Comparison of ENCODE assay signal across 8 cellular contexts in the genomic region with DNA sequence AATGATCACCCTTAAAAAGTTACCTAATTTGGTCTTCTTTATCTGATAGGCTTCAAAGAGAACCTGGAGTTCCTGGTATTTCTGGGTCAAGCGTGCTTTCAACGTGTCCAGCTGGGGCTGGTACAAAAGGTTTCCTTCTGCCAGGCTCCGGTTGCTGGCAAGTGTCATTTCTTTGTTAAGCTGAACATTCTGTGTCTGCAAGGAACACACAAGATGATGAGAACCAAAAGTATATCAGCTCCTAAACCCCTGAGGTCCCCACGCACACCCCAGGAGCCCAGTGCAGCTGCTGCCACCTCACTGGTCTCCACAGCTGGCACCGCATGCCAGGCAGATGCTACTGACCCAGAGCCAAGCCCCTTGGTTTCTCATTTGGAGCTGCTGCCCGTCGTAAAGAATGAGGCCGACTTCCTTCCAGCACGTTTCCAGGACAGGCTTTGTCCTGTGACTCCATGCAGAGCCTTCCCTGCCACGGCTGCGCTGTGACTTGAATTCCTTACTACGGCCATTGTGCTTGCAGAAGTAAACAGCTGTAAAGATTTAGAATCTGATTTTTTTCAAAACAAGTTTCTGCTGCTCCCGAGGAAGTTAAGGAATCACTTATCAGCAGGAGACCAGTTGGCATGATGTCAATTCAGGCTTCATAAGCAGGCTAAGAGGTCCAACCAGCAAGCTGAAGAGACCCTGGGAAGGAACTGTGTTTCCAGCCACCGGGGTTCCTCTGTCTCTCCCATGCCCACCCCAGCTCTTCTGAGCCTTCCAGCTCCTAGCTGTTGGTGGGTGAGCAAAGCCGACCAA. TPM values are rescaled to one million over a fixed set of nuclear protein-coding genes. Genes with fewer than 3 reads are reported as not detected.
DNase-seq lines count a peak whose midpoint lies in the region; ATAC-seq, FAIRE-seq and TF ChIP-seq lines count a peak whose summit lies in the region.

No MANE protein-coding gene starts in this region.

- WGBS in body of pancreas, 2 donors: 18 to 23% methylated on average over 7 to 15 of the region's 15 CpGs
- 29 to 70% methylated on average over 2 to 15 of the region's 15 CpGs for WGBS in transverse colon (ENCODE audit: low coverage in 1 of 2), 2 donors

- H3K9me3 ChIP-seq in body of pancreas (no peaks in the 10 kb centered on the region), transverse colon (no peaks in the 10 kb centered on the region)

- TF ChIP-seq EP300 in transverse colon (IDR thresholded peaks at IDR 0.05; ENCODE audit: low read depth): no peak

- H3K4me3 ChIP-seq in body of pancreas (no peak overlapping the region), transverse colon (peak overlapping the region in 3 of 4 donors; percentile 2 to 33 (median 2))

- peak; percentile 18 for DNase-seq in activated T-cell treated with anti-CD3 and anti-CD28 coated beads, Interleukin-2, amount 50 U/mL, for 1 hour
- DNase-seq in activated T-cell treated with anti-CD3 and anti-CD28 coated beads for 4 hours: no peak
- DNase-seq in body of pancreas: peak; percentile 51 to 80 (median 66)
- peak; percentile 35 to 79 for DNase-seq in lung microvascular endothelial cell (ENCODE audit: low read depth in 2 of 2)
- peak; percentile 53 for DNase-seq in transverse colon
- no peak for DNase-seq in H54 (ENCODE audit: insufficient read length, low spot score)

- no peaks in the 10 kb centered on the region for H3K27me3 ChIP-seq in body of pancreas
- no peaks in the 10 kb centered on the region for H3K27me3 ChIP-seq in transverse colon

- H3K27ac ChIP-seq in body of pancreas (peak overlapping the region; percentile 46 to 89 (median 77)), transverse colon (peak overlapping the region; percentile 81 to 89 (median 87))

- TF ChIP-seq CTCF in body of pancreas (IDR thresholded peaks at IDR 0.05) (no peak), transverse colon (IDR thresholded peaks at IDR 0.05) (no peak)

- TF ChIP-seq POLR2A in body of pancreas (IDR thresholded peaks at IDR 0.05) (peak in 2 of 3 donors; percentile 26 to 32), transverse colon (IDR thresholded peaks at IDR 0.05) (no peak), H54 (IDR thresholded peaks at IDR 0.05; ENCODE audit: low read depth, low read length) (no peak)

- intact Hi-C loops in body of pancreas (cut with DNase I) (no loop called here), transverse colon (cut with DNase I; ENCODE audit: low total_unique reads) (no loop called here)

- H3K36me3 ChIP-seq in body of pancreas (replicated peaks in 1 of 2; ENCODE audit: insufficient read depth in 1 of 2, low read depth in 2 of 2): no peaks in the 10 kb centered on the region
- H3K36me3 ChIP-seq in transverse colon: peaks cover 0 to 6% (median 0%) of the 10 kb centered on the region in 4 donors

- H3K4me1 ChIP-seq in body of pancreas: peaks cover 96% of the 10 kb centered on the region
- peaks cover 52 to 88% (median 80%) of the 10 kb centered on the region in 4 donors for H3K4me1 ChIP-seq in transverse colon

- in situ Hi-C loops in transverse colon (cut with MboI; ENCODE audit: low pct_ligation_motif_present in 1 of 4, low pct_unique_long_range_greater_than_20kb in 1 of 4, low sequenced_read_pairs in 3 of 4): loop anchor here in 2 of 4 donors (10.0 to 25.0 kb wide), 2 partner anchors 84 to 366 kb away; partner anchors contain the start of genes MPHOSPH9 (in 2 of the 2) and MTRFR (in 2 of the 2)

- ATAC-seq in body of pancreas (peak; percentile 33), HG02588 (IDR thresholded peaks at IDR 0.05; ENCODE audit: unreplicated experiment) (no peak), HG02642 (IDR thresholded peaks at IDR 0.05; ENCODE audit: poor library complexity, unreplicated experiment) (no peak)

- FAIRE-seq in H54 (lab: Jason Lieb, UNC): no peak

RNA-seq across cellular contexts. Expression of gene VPS37B, which starts 24.9 kb away (rescaled TPM):
- total RNA-seq in body of pancreas: 10 to 100 TPM; 18.7 to 46.8 TPM
- 9.1 and 9.6 TPM in 2 replicates for total RNA-seq in lung microvascular endothelial cell
- total RNA-seq in transverse colon: 100 to 1,000 TPM in 2 of 4 donors, 10 to 100 TPM in 2; 46.6 to 126 (median 104) TPM

RNA-seq across cellular contexts. Expression of gene HIP1R, which starts 35.8 kb away (rescaled TPM):
- 100 to 1,000 TPM; 111 to 183 TPM for total RNA-seq in body of pancreas
- total RNA-seq in lung microvascular endothelial cell: 28.2 and 49.5 TPM in 2 replicates
- total RNA-seq in transverse colon: 100 to 1,000 TPM in 2 of 4 donors, 10 to 100 TPM in 2; 72.4 to 459 (median 146) TPM

Comparison
In these comparisons a context has a peak if more than half of its experiments do, and no peak if none do; other contexts are left out.
1. DNase-seq: peak in activated T-cell treated with anti-CD3 and anti-CD28 coated beads, Interleukin-2, amount 50 U/mL, for 1 hour (single experiment), body of pancreas (4 of 4), lung microvascular endothelial cell (2 of 2) and transverse colon (single experiment); none in activated T-cell treated with anti-CD3 and anti-CD28 coated beads for 4 hours (single experiment) and H54 (single experiment).
2. H3K4me3 ChIP-seq: peak in transverse colon (3 of 4); none in body of pancreas (0 of 2).
3. POLR2A ChIP-seq: peak in body of pancreas (2 of 3); none in transverse colon (single experiment) and H54 (single experiment).